Comparison of ENCODE assay signal across 8 cellular contexts in the genomic region with DNA sequence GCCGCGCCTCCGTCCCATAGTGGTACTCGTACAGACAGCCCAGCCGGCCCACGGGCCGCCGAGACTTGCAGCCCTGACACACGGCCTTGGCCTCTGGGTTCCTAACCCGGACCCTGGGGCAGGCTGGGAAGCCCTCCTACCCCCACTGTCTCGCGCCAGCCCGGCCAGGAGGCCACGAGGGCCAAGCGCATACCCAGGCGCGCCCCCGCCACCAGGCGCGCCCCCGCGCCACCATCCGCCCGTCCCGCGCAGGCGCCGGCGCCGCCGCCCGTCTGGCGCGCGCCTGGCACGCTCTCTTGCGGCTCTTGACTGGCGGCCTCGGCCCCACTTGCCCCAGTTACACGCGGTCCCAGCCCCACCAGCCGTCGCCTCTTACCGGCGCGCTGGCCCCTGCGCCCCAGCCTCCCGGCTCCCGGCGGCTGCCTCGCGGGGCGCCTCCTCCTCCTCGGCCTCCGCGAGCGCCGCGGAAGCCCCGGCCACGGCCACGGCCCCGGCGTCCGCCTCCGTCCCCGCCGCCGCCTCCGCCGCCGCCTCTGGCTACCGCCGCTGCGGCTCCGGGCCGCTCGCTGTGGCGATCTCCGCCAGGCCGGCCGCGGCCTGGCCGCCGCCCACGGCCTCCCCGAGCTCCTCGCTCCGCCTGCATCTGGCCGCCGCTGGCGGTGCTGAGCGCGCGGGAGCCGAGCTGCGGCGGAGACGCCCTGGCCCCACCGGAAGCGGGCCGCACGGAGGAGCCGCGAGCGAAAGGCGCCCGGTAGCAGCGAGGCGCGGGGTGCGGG. TPM values are rescaled to one million over a fixed set of nuclear protein-coding genes. Genes with fewer than 3 reads are reported as not detected.
DNase-seq lines count a peak whose midpoint lies in the region; ATAC-seq, FAIRE-seq and TF ChIP-seq lines count a peak whose summit lies in the region.

No MANE protein-coding gene starts in this region.

- no peaks in the 10 kb centered on the region for H4K20me1 ChIP-seq in endothelial cell of umbilical vein (replicated peaks; ENCODE audit: control insufficient read depth, extremely low read depth, insufficient read depth, low read length)

- peak overlapping the region; percentile 88 for H3K27ac ChIP-seq in CD8-positive, alpha-beta T cell (ENCODE audit: low read depth, low read length)
- H3K27ac ChIP-seq in endothelial cell of umbilical vein (ENCODE audit: insufficient read depth, low read depth, low read length): peak overlapping the region; percentile 83

- peak; percentile 74 for TF ChIP-seq POLR2A in endothelial cell of umbilical vein (IDR thresholded peaks at IDR 0.05; ENCODE audit: low read depth, low read length)

- peaks cover 20% of the 10 kb centered on the region for H3K4me1 Mint-ChIP-seq in CD8-positive, alpha-beta T cell (ENCODE audit: low read depth)

- dilution Hi-C loops in endothelial cell of umbilical vein (cut with MboI; ENCODE audit: extremely low pct_ligation_motif_present, low sequenced_read_pairs): no loop called here

- peak overlapping the region; percentile 82 for H2AFZ ChIP-seq in endothelial cell of umbilical vein (ENCODE audit: low read depth, low read length)

- H3K9me3 Mint-ChIP-seq in CD8-positive, alpha-beta T cell: no peaks in the 10 kb centered on the region

- TSS peak; percentile 49 for BruUV-seq in endothelial cell of umbilical vein (replicated peaks; lab: Mats Ljungman, UMichigan)

- peaks cover 19% of the 10 kb centered on the region for H3K4me1 ChIP-seq in CD8-positive, alpha-beta T cell (ENCODE audit: insufficient read depth, low read length)
- H3K4me1 ChIP-seq in endothelial cell of umbilical vein (ENCODE audit: control insufficient read depth, extremely low read depth, insufficient read depth, low read length): peaks cover 13% of the 10 kb centered on the region

- peaks cover 3% of the 10 kb centered on the region for H3K36me3 Mint-ChIP-seq in CD8-positive, alpha-beta T cell

- CTCF ChIA-PET in CD8-positive, alpha-beta T cell (lab: Charles Lee): interaction anchor here (1.2 kb wide), 1 partner anchor 23 kb away, joined by 3 read pairs; no protein-coding TSS in a partner anchor
- CTCF ChIA-PET in endothelial cell of umbilical vein (lab: Charles Lee): interaction anchor here (1.3 to 1.6 kb wide), 2 partner anchors 22 to 75 kb away, joined by 3 to 5 read pairs; no protein-coding TSS in a partner anchor

- H3K36me3 ChIP-seq in CD8-positive, alpha-beta T cell (ENCODE audit: insufficient read depth, low read length): no peaks in the 10 kb centered on the region
- H3K36me3 ChIP-seq in endothelial cell of umbilical vein (ENCODE audit: control insufficient read depth in 2 of 2, extremely low read depth in 1 of 2, insufficient read depth in 2 of 2, low read length in 2 of 2): no peaks in the 10 kb centered on the region

- H3K9me1 ChIP-seq in endothelial cell of umbilical vein (replicated peaks; ENCODE audit: control insufficient read depth, extremely low read depth, insufficient read depth, low read length): no peaks in the 10 kb centered on the region

- H3K4me3 Mint-ChIP-seq in CD8-positive, alpha-beta T cell: peak overlapping the region; percentile 94

- peak; percentile 84 for ATAC-seq in CD8-positive, alpha-beta T cell
- ATAC-seq in GM19438 (IDR thresholded peaks at IDR 0.05; ENCODE audit: low read depth, unreplicated experiment): peak; percentile 57
- peak; percentile 43 for ATAC-seq in HG03558 (IDR thresholded peaks at IDR 0.05; ENCODE audit: extremely low read depth, unreplicated experiment)

- POLR2A ChIA-PET in CD8-positive, alpha-beta T cell (lab: Charles Lee): interaction anchor here (0.6 to 1.7 kb wide), 9 partner anchors 17 to 949 kb away, joined by 3 to 14 read pairs (median 3); a partner anchor contains a TSS
- POLR2A ChIA-PET in endothelial cell of umbilical vein (lab: Charles Lee): no interaction called here

- H3K4me2 ChIP-seq in endothelial cell of umbilical vein (ENCODE audit: insufficient read depth, low read length): peak overlapping the region; percentile 97

- H3K9me3 ChIP-seq in CD8-positive, alpha-beta T cell (ENCODE audit: low read length): no peaks in the 10 kb centered on the region
- H3K9me3 ChIP-seq in endothelial cell of umbilical vein (replicated peaks; ENCODE audit: control insufficient read depth, insufficient read depth, low read length): no peaks in the 10 kb centered on the region

- FAIRE-seq in endothelial cell of umbilical vein (lab: Jason Lieb, UNC): peak; percentile 44

- no peaks in the 10 kb centered on the region for H3K27me3 ChIP-seq in CD8-positive, alpha-beta T cell (ENCODE audit: insufficient read depth, low read length)
- no peaks in the 10 kb centered on the region for H3K27me3 ChIP-seq in endothelial cell of umbilical vein (ENCODE audit: control insufficient read depth in 2 of 2, insufficient read depth in 2 of 2, low read length in 2 of 2)

- intact Hi-C loops in CD8-positive, alpha-beta T cell (cut with DNase I, micrococcal nuclease): loop anchor here (1.0 to 10.0 kb wide), 11 partner anchors 62 to 1506 kb away; a partner anchor contains a TSS
- intact Hi-C loops in endothelial cell of umbilical vein (cut with micrococcal nuclease): loop anchor here (5.0 kb wide), 1 partner anchor 36 kb away; no protein-coding TSS in a partner anchor

- peak overlapping the region; percentile 67 for H3K9ac ChIP-seq in endothelial cell of umbilical vein (replicated peaks; ENCODE audit: extremely low read depth, insufficient read depth, low read length)

- H3K27me3 Mint-ChIP-seq in CD8-positive, alpha-beta T cell (ENCODE audit: low read depth): no peaks in the 10 kb centered on the region

- peak overlapping the region; percentile 97 for H3K4me3 ChIP-seq in CD8-positive, alpha-beta T cell (ENCODE audit: low read depth, low read length)
- H3K4me3 ChIP-seq in endothelial cell of umbilical vein (replicated peaks in 1 of 3; ENCODE audit: insufficient read depth in 1 of 3, low read depth in 1 of 3, low read length in 3 of 3): peak overlapping the region; percentile 79 to 99 (median 95)

- no peak for TF ChIP-seq CTCF in CD8-positive, alpha-beta T cell (IDR thresholded peaks at IDR 0.05)
- no peak for TF ChIP-seq CTCF in endothelial cell of umbilical vein (IDR thresholded peaks at IDR 0.05; ENCODE audit: extremely low read depth in 1 of 2, insufficient read depth in 1 of 2, low read depth in 1 of 2, low read length in 2 of 2)

- peak; percentile 44 to 86 (median 64) for DNase-seq in CD8-positive, alpha-beta T cell
- DNase-seq in NOMO-1 treated with DMSO at 0.1 percent for 48 hours (lab: John Stamatoyannopoulos, UW; ENCODE audit: unreplicated experiment): peak; percentile 70
- DNase-seq in activated CD8-positive, alpha-beta memory T cell treated with anti-CD3 and anti-CD28 coated beads, Interleukin-2, amount 50 U/mL, for 4 hours: peak; percentile 80
- peak; percentile 75 for DNase-seq in endothelial cell of umbilical vein (ENCODE audit: low read depth, low spot score)
- peak; percentile 53 for DNase-seq in middle frontal gyrus (ENCODE audit: extremely low spot score, low spot score)
- DNase-seq in stimulated activated CD8-positive, alpha-beta memory T cell treated with anti-CD3 and anti-CD28 coated beads, Interleukin-2, amount 100 ng/mL, for 48 hours (ENCODE audit: low read depth in 2 of 2): peak; percentile 62 to 66

- peak overlapping the region; percentile 94 for H3K27ac Mint-ChIP-seq in CD8-positive, alpha-beta T cell

- peaks cover 12% of the 10 kb centered on the region for H3K79me2 ChIP-seq in endothelial cell of umbilical vein (ENCODE audit: control insufficient read depth, insufficient read depth, low read length)

TF ChIP-seq in endothelial cell of umbilical vein, 7 proteins besides CTCF, POLR2A, EP300 and RAD21:
- TF ChIP-seq FOS (IDR thresholded peaks at IDR 0.05; ENCODE audit: borderline replicate concordance, insufficient read depth, low read length) (no peak), POLR2AphosphoS5 (IDR thresholded peaks at IDR 0.05; ENCODE audit: insufficient read depth, low read depth, low read length) (peak; percentile 84)

RNA-seq across cellular contexts. Expression of a gene that starts 0.4 kb away (rescaled TPM):
- total RNA-seq in CD8-positive, alpha-beta T cell: 1 to 10 TPM; 3.3 to 4.8 TPM
- 20.5 and 23.3 TPM in 2 replicates for total RNA-seq in endothelial cell of umbilical vein
- polyA plus RNA-seq in endothelial cell of umbilical vein: 5.5 and 7.7 TPM in 2 replicates
- polyA plus RNA-seq in endothelial cell of umbilical vein (2011; cell fraction: cytosol; rRNA removed): 11.0 and 12.5 TPM in 2 replicates
- polyA plus RNA-seq in endothelial cell of umbilical vein (2011; cell fraction: nucleus; rRNA removed): 8.1 and 10.3 TPM in 2 replicates
- 16.5 and 25.3 TPM in 2 replicates for polyA plus RNA-seq in endothelial cell of umbilical vein (2012)
- 7.0 and 7.4 TPM in 2 replicates for polyA minus RNA-seq in endothelial cell of umbilical vein
- polyA minus RNA-seq in endothelial cell of umbilical vein (2011; cell fraction: cytosol; rRNA and poly(A)+ RNA removed): 3.4 TPM
- polyA minus RNA-seq in endothelial cell of umbilical vein (2011; cell fraction: nucleus; rRNA and poly(A)+ RNA removed): 6.6 and 10.1 TPM in 2 replicates

Comparison
In these comparisons a context has a peak if more than half of its experiments do, and no peak if none do; other contexts are left out.
1. Peak in every context shown above with its lines: DNase-seq, ATAC-seq, H3K4me3 ChIP-seq and H3K27ac ChIP-seq.